19 cellular contexts compared by ENCODE assay signal in genomic region chr2:230735884-230736283, GRCh38. TPM values are rescaled to one million over a fixed set of nuclear protein-coding genes. Genes with fewer than 3 reads are reported as not detected.
DNase-seq lines count a peak whose midpoint lies in the region; ATAC-seq and TF ChIP-seq lines count a peak whose summit lies in the region.
"Had no signal": no experiment of that assay in that cellular context is flagged by ENCODE, and none has a peak within 500 bp of the region (broad histone marks: within the 10 kb centered on the region; RNA-seq: fewer than 3 reads in every experiment).

No MANE protein-coding gene starts in this region.

- no peaks in the 10 kb centered on the region for H3K27me3 Mint-ChIP-seq in activated T-cell treated with anti-CD3 and anti-CD28 coated beads, Interleukin-2, amount 50 U/mL, for 24 hours
- H3K27me3 Mint-ChIP-seq in activated naive CD8-positive, alpha-beta T cell treated with anti-CD3 and anti-CD28 coated beads, Interleukin-2, amount 50 U/mL, for 24 hours, result no peaks in the 10 kb centered on the region
- no peaks in the 10 kb centered on the region for H3K27me3 Mint-ChIP-seq in stimulated activated memory B cell treated with anti-CD40 and anti-IgM and Interleukin-4, amounts not matched to agents 10 μg/mL and 1 μg/mL and 100 μg/mL, for 72 hours
- H3K27me3 Mint-ChIP-seq: memory B cell had no signal

- H3K27ac ChIP-seq in OCI-LY1 (ENCODE audit: low read depth, low read length, poor library complexity, severe bottlenecking), result peak overlapping the region; percentile 69
- no peak overlapping the region for H3K27ac ChIP-seq in mammary epithelial cell (ENCODE audit: insufficient read depth, low read depth, low read length)
- H3K27ac ChIP-seq in Karpas-422 (ENCODE audit: low read length), result no peak overlapping the region

- H3K4me2 ChIP-seq in OCI-LY1 (ENCODE audit: low read length) (peak overlapping the region; percentile 40; the same call in 1 of the 2 replicates), mammary epithelial cell (ENCODE audit: insufficient read depth, low read depth, low read length) (no peak overlapping the region), Karpas-422 (ENCODE audit: low read depth, low read length, poor library complexity, severe bottlenecking) (no peak overlapping the region)

- no TSS peak for BruUV-seq in mammary epithelial cell (replicated peaks; lab: Mats Ljungman, UMichigan)

- no peak overlapping the region for H2AFZ ChIP-seq in OCI-LY1 (ENCODE audit: low read length)
- no peak overlapping the region for H2AFZ ChIP-seq in mammary epithelial cell (ENCODE audit: low read depth, low read length)
- no peak overlapping the region for H2AFZ ChIP-seq in Karpas-422 (ENCODE audit: low read length)

- H3K36me3 ChIP-seq in OCI-LY1 (ENCODE audit: insufficient read depth, low read length) (peaks cover 14% of the 10 kb centered on the region; the same call in 1 of the 2 replicates), mammary epithelial cell (ENCODE audit: insufficient read depth, low read length) (peaks cover 11% of the 10 kb centered on the region), Karpas-422 (ENCODE audit: insufficient read depth, low read length) (peaks cover 6% of the 10 kb centered on the region; the same call in 1 of the 2 replicates)

- H3K4me1 ChIP-seq in OCI-LY1 (ENCODE audit: insufficient read depth, low read length, severe bottlenecking) (peaks cover 38% of the 10 kb centered on the region), mammary epithelial cell (ENCODE audit: insufficient read depth, low read length) (peaks cover 18% of the 10 kb centered on the region), Karpas-422 (ENCODE audit: low read length) (peaks cover 31% of the 10 kb centered on the region)

- no peaks in the 10 kb centered on the region for H3F3A ChIP-seq in OCI-LY1 (ENCODE audit: insufficient read depth, low read length)

- dilution Hi-C loops in mammary epithelial cell (cut with HindIII; ENCODE audit: low sequenced_read_pairs), result no loop called here

- H3K4me1 Mint-ChIP-seq in activated T-cell treated with anti-CD3 and anti-CD28 coated beads, Interleukin-2, amount 50 U/mL, for 24 hours (ENCODE audit: low read depth), result peaks cover 84% of the 10 kb centered on the region
- H3K4me1 Mint-ChIP-seq in activated naive CD8-positive, alpha-beta T cell treated with anti-CD3 and anti-CD28 coated beads, Interleukin-2, amount 50 U/mL, for 24 hours, result peaks cover 87% of the 10 kb centered on the region
- H3K4me1 Mint-ChIP-seq in stimulated activated memory B cell treated with anti-CD40 and anti-IgM and Interleukin-4, amounts not matched to agents 10 μg/mL and 1 μg/mL and 100 μg/mL, for 72 hours, result peaks cover 78% of the 10 kb centered on the region

- WGBS in mammary epithelial cell (ENCODE audit: low coverage, missing lambda C conversion rate), result 100% methylated on average over 2 of the region's 2 CpGs

- TF ChIP-seq CTCF in OCI-LY1 (IDR thresholded peaks at IDR 0.05; ENCODE audit: low read length) (no peak), mammary epithelial cell (conservative IDR thresholded peaks at IDR 0.05 in 1 of 2, IDR thresholded peaks at IDR 0.05 in 1 of 2; ENCODE audit: extremely low read depth in 1 of 2, insufficient read depth in 1 of 2, low read depth in 1 of 2, low read length in 2 of 2) (no peak)

- H3K9ac ChIP-seq in OCI-LY1 (ENCODE audit: low read length) (no peak overlapping the region; the same call in 1 of the 2 replicates), mammary epithelial cell (ENCODE audit: insufficient read depth, low read length) (no peak overlapping the region), Karpas-422 (ENCODE audit: low read length) (no peak overlapping the region)

- H3K4me3 ChIP-seq in OCI-LY1 (ENCODE audit: low read depth, low read length, poor library complexity, severe bottlenecking) (no peak overlapping the region), mammary epithelial cell (replicated peaks in 1 of 3; ENCODE audit: insufficient read depth in 1 of 3, low read depth in 2 of 3, low read length in 3 of 3) (no peak overlapping the region), Karpas-422 (ENCODE audit: low read length) (no peak overlapping the region)
- H3K4me3 ChIP-seq: body of pancreas, upper lobe of left lung had no signal

- H3K4me3 Mint-ChIP-seq in activated T-cell treated with anti-CD3 and anti-CD28 coated beads, Interleukin-2, amount 50 U/mL, for 24 hours, result no peak overlapping the region
- no peak overlapping the region for H3K4me3 Mint-ChIP-seq in activated naive CD8-positive, alpha-beta T cell treated with anti-CD3 and anti-CD28 coated beads, Interleukin-2, amount 50 U/mL, for 24 hours
- no peak overlapping the region for H3K4me3 Mint-ChIP-seq in stimulated activated memory B cell treated with anti-CD40 and anti-IgM and Interleukin-4, amounts not matched to agents 10 μg/mL and 1 μg/mL and 100 μg/mL, for 72 hours
- H3K4me3 Mint-ChIP-seq: memory B cell had no signal

- H3K9me2 ChIP-seq in OCI-LY1 (ENCODE audit: low read depth, low read length) (no peaks in the 10 kb centered on the region), Karpas-422 (replicated peaks; ENCODE audit: insufficient read depth, low read length) (no peaks in the 10 kb centered on the region)

- intact Hi-C loops in mammary epithelial cell (cut with micrococcal nuclease), result no loop called here

- in situ Hi-C loops in mammary epithelial cell (cut with MboI; ENCODE audit: low sequenced_read_pairs in 2 of 2), result no loop called here

- DNase-seq in activated T-cell treated with anti-CD3 and anti-CD28 coated beads, Interleukin-2, amount 50 U/mL, for 24 hours, result no peak
- DNase-seq in activated T-cell treated with anti-CD3 and anti-CD28 coated beads for 4 hours, result no peak
- DNase-seq in activated naive CD8-positive, alpha-beta T cell treated with anti-CD3 and anti-CD28 coated beads, Interleukin-2, amount 50 U/mL, for 24 hours, result no peak
- no peak for DNase-seq in mammary epithelial cell
- no peak for DNase-seq in Karpas-422
- DNase-seq: activated CD4-positive, CD25-positive, alpha-beta regulatory T cell; body of pancreas; dermis blood vessel endothelial cell; IMR-90; NCI-H748 treated with DMSO at 0.1 percent for 48 hours; occipital lobe; RPMI8226; stimulated activated CD4-positive, alpha-beta T cell treated with anti-CD3 and anti-CD28 coated beads, Interleukin-4, amount 100 ng/mL, for 4 hours; upper lobe of left lung had no signal

- H4K20me1 ChIP-seq in OCI-LY1 (ENCODE audit: insufficient read depth, low read length), result no peaks in the 10 kb centered on the region
- peaks cover 2% of the 10 kb centered on the region for H4K20me1 ChIP-seq in mammary epithelial cell (ENCODE audit: insufficient read depth, low read length)
- 0 out of 2 replicates have a peak, but pooled peaks cover 4% of the 10 kb centered on the region for H4K20me1 ChIP-seq in Karpas-422 (ENCODE audit: insufficient read depth, low read depth, low read length)

- H3K27me3 ChIP-seq in OCI-LY1 (ENCODE audit: insufficient read depth, low read length) (no peaks in the 10 kb centered on the region), mammary epithelial cell (ENCODE audit: insufficient read depth, low read length) (no peaks in the 10 kb centered on the region), Karpas-422 (ENCODE audit: low read length) (no peaks in the 10 kb centered on the region)
- H3K27me3 ChIP-seq: body of pancreas, upper lobe of left lung had no signal

- H3K9me3 ChIP-seq in OCI-LY1 (ENCODE audit: low read length) (no peaks in the 10 kb centered on the region), mammary epithelial cell (replicated peaks; ENCODE audit: insufficient read depth, low read length) (no peaks in the 10 kb centered on the region), Karpas-422 (ENCODE audit: low read length) (no peaks in the 10 kb centered on the region)
- H3K9me3 ChIP-seq: body of pancreas, upper lobe of left lung had no signal

- H3K79me2 ChIP-seq in OCI-LY1 (ENCODE audit: insufficient read depth, low read length) (peaks cover 89% of the 10 kb centered on the region), mammary epithelial cell (ENCODE audit: insufficient read depth, low read length) (peaks cover 100% of the 10 kb centered on the region), Karpas-422 (ENCODE audit: low read length) (peaks cover 100% of the 10 kb centered on the region)

- peaks cover 78% of the 10 kb centered on the region for H3K36me3 Mint-ChIP-seq in activated T-cell treated with anti-CD3 and anti-CD28 coated beads, Interleukin-2, amount 50 U/mL, for 24 hours (ENCODE audit: low read depth)
- peaks cover 26% of the 10 kb centered on the region for H3K36me3 Mint-ChIP-seq in activated naive CD8-positive, alpha-beta T cell treated with anti-CD3 and anti-CD28 coated beads, Interleukin-2, amount 50 U/mL, for 24 hours (ENCODE audit: low read depth)
- peaks cover 12% of the 10 kb centered on the region for H3K36me3 Mint-ChIP-seq in stimulated activated memory B cell treated with anti-CD40 and anti-IgM and Interleukin-4, amounts not matched to agents 10 μg/mL and 1 μg/mL and 100 μg/mL, for 72 hours

- no peaks in the 10 kb centered on the region for H3K9me3 Mint-ChIP-seq in activated T-cell treated with anti-CD3 and anti-CD28 coated beads, Interleukin-2, amount 50 U/mL, for 24 hours
- H3K9me3 Mint-ChIP-seq in activated naive CD8-positive, alpha-beta T cell treated with anti-CD3 and anti-CD28 coated beads, Interleukin-2, amount 50 U/mL, for 24 hours, result no peaks in the 10 kb centered on the region
- H3K9me3 Mint-ChIP-seq in stimulated activated memory B cell treated with anti-CD40 and anti-IgM and Interleukin-4, amounts not matched to agents 10 μg/mL and 1 μg/mL and 100 μg/mL, for 72 hours, result no peaks in the 10 kb centered on the region
- H3K9me3 Mint-ChIP-seq: memory B cell had no signal

- ATAC-seq in activated naive CD8-positive, alpha-beta T cell treated with anti-CD3 and anti-CD28 coated beads, Interleukin-2, amount 50 U/mL, for 24 hours, result peak; percentile 42
- no peak for ATAC-seq in stimulated activated memory B cell treated with anti-CD40 and anti-IgM and Interleukin-4, amounts not matched to agents 10 μg/mL and 1 μg/mL and 100 μg/mL, for 72 hours
- no peak for ATAC-seq in HG03095 (IDR thresholded peaks at IDR 0.05; ENCODE audit: unreplicated experiment)
- ATAC-seq: body of pancreas, esophagus mucosa had no signal

- CTCF ChIA-PET in mammary epithelial cell (lab: Charles Lee; ENCODE audit: low non-redundant PET), result no interaction called here

- peak overlapping the region; percentile 65 for H3K27ac Mint-ChIP-seq in activated T-cell treated with anti-CD3 and anti-CD28 coated beads, Interleukin-2, amount 50 U/mL, for 24 hours
- peak overlapping the region; percentile 8 for H3K27ac Mint-ChIP-seq in activated naive CD8-positive, alpha-beta T cell treated with anti-CD3 and anti-CD28 coated beads, Interleukin-2, amount 50 U/mL, for 24 hours
- peak overlapping the region; percentile 25 for H3K27ac Mint-ChIP-seq in stimulated activated memory B cell treated with anti-CD40 and anti-IgM and Interleukin-4, amounts not matched to agents 10 μg/mL and 1 μg/mL and 100 μg/mL, for 72 hours
- H3K27ac Mint-ChIP-seq: memory B cell had no signal

RNA-seq across cellular contexts. Expression of gene CAB39, which starts 23.2 kb away (rescaled TPM):
- total RNA-seq in mammary epithelial cell, result 100 to 1,000 TPM in 1 of 2 donors, 10 to 100 TPM in 1; 68.3 to 115 TPM
- 55.2 TPM for polyA plus RNA-seq in mammary epithelial cell
- 149 TPM for polyA minus RNA-seq in mammary epithelial cell
- total RNA-seq in Karpas-422 (2014; rRNA removed; shearing (Covaris generic); ENCODE audit: low replicate concordance), result 45.5 and 89.3 TPM in 2 replicates

Comparison
In these comparisons a context has a peak if more than half of its experiments do, and no peak if none do; other contexts are left out.
1. H3K27ac Mint-ChIP-seq: peak in every context shown above with its lines; median percentile 65 in activated T-cell treated with anti-CD3 and anti-CD28 coated beads, Interleukin-2, amount 50 U/mL, for 24 hours; 25 in stimulated activated memory B cell treated with anti-CD40 and anti-IgM and Interleukin-4, amounts not matched to agents 10 μg/mL and 1 μg/mL and 100 μg/mL, for 72 hours; 8 in activated naive CD8-positive, alpha-beta T cell treated with anti-CD3 and anti-CD28 coated beads, Interleukin-2, amount 50 U/mL, for 24 hours.